In genomic region chr1:219121634-219122033, GRCh38 we compare ENCODE assay signal across 12 cellular contexts.
"Had no signal": no experiment of that assay in that cellular context is flagged by ENCODE, and none has a peak within 500 bp of the region (broad histone marks: within the 10 kb centered on the region; RNA-seq: fewer than 3 reads in every experiment).

No MANE protein-coding gene starts in this region.

- H3K9ac ChIP-seq: parathyroid adenoma had no signal

- DNase-seq: activated CD4-positive, alpha-beta memory T cell treated with anti-CD3 and anti-CD28 coated beads for 36 hours; activated effector memory CD4-positive, alpha-beta T cell treated with anti-CD3 and anti-CD28 coated beads, Interleukin-2, amount 50 U/mL, for 16 hours; activated T-cell treated with anti-CD3 and anti-CD28 coated beads, Interleukin-2, amount 50 U/mL, for 4 hours; amygdala; retina; T-cell; T1000; transverse colon had no signal

- H3K4me3 ChIP-seq: gastrocnemius medialis, transverse colon had no signal

- H3K9me3 ChIP-seq: gastrocnemius medialis, transverse colon had no signal

- H3K27ac ChIP-seq: gastrocnemius medialis, parathyroid adenoma, transverse colon had no signal

- H3K4me1 ChIP-seq: parathyroid adenoma had no signal

- H2AFZ ChIP-seq: parathyroid adenoma had no signal

- ATAC-seq: activated naive CD4-positive, alpha-beta T cell treated with anti-CD3 and anti-CD28 coated beads, Interleukin-2, amount 50 U/mL, for 72 hours; activated T-cell treated with anti-CD3 and anti-CD28 coated beads, Interleukin-2, amount 50 U/mL, for 4 hours; esophagus mucosa; T-cell had no signal

- H3K36me3 ChIP-seq: gastrocnemius medialis, transverse colon had no signal

- H3K27me3 ChIP-seq: gastrocnemius medialis, transverse colon had no signal
